28 cellular contexts compared by ENCODE assay signal in the genomic region with DNA sequence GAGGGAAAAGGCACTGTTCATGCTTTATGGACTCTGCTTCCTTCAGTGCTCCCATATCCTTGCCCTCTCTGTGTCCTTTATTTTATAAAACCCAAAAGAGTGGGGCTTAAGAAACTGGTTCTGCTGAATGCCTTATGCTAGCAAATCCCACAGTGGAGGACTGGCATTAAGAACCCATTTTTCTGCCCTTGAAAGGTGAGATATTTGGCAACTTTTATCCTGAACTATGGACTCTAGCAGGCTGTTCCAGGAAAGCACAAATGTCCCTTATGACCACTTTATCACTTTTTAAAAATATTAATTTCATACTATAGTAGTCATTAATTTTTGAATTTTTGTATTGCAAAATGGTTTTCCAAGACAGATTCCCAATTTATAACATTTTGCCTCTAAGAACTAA.
"Had no signal": no experiment of that assay in that cellular context is flagged by ENCODE, and none has a peak within 500 bp of the region (broad histone marks: within the 10 kb centered on the region; RNA-seq: fewer than 3 reads in every experiment).

No MANE protein-coding gene starts in this region.

- DNase-seq: heart right ventricle; kidney glomerular epithelial cell; left cardiac atrium; left lung; midbrain; mucosa of descending colon; naive thymus-derived CD4-positive, alpha-beta T cell; nucleus accumbens; psoas muscle; sigmoid colon; small intestine; spleen; stimulated activated CD4-positive, alpha-beta T cell treated with anti-CD3 and anti-CD28 coated beads, Interleukin-2, amount 100 ng/mL, for 48 hours; stimulated activated CD4-positive, alpha-beta T cell treated with anti-CD3 and anti-CD28 coated beads, Interleukin-4, amount 100 ng/mL, for 4 hours; stimulated activated CD8-positive, alpha-beta memory T cell treated with anti-CD3 and anti-CD28 coated beads, Interleukin-4, amount 100 ng/mL, for 48 hours; stimulated activated naive CD4-positive, alpha-beta T cell treated with Interleukin-2 at 50 U/mL for 16 hours; stimulated activated naive CD8-positive, alpha-beta T cell treated with anti-CD3 and anti-CD28 coated beads, Interleukin-15, amount 100 ng/mL, for 72 hours; tibial artery; trophoblast cell; upper lobe of right lung had no signal

- H3K36me3 ChIP-seq: heart right ventricle, left lung, sigmoid colon, spleen, suprapubic skin, thoracic aorta, tibial artery, upper lobe of right lung had no signal

- H3K9me3 ChIP-seq: mucosa of descending colon, psoas muscle, suprapubic skin, thoracic aorta, upper lobe of right lung had no signal

- H3K79me2 ChIP-seq: hepatocyte, parathyroid adenoma had no signal

- H3K9ac ChIP-seq: parathyroid adenoma had no signal

- H2AFZ ChIP-seq: hepatocyte, parathyroid adenoma had no signal

- H3K4me1 ChIP-seq: heart right ventricle, left lung, parathyroid adenoma, psoas muscle, spleen, suprapubic skin, upper lobe of right lung had no signal

- FAIRE-seq: small intestine, urothelium cell line had no signal

- H3K27me3 ChIP-seq: heart right ventricle, hepatocyte, left lung, sigmoid colon, spleen, suprapubic skin, tibial artery, upper lobe of right lung had no signal

- H3K27ac ChIP-seq: heart right ventricle, hepatocyte, left lung, parathyroid adenoma, psoas muscle, sigmoid colon, spleen, suprapubic skin, thoracic aorta, tibial artery, upper lobe of right lung had no signal

- H3K4me3 ChIP-seq: heart right ventricle, hepatocyte, left lung, lung, mucosa of descending colon, psoas muscle, sigmoid colon, spleen, suprapubic skin, thoracic aorta, tibial artery, upper lobe of right lung had no signal

- ATAC-seq: heart right ventricle; left lung; mucosa of descending colon; naive thymus-derived CD4-positive, alpha-beta T cell; natural killer cell treated with Interleukin-12 subunit alpha and Interleukin-12 subunit beta and Interleukin-15 and Interleukin-18, amount 100 ng/mL, for 72 hours; psoas muscle; stimulated activated memory B cell treated with anti-CD40 and anti-IgM and Interleukin-4, amounts not matched to agents 10 μg/mL and 1 μg/mL and 100 μg/mL, for 72 hours; stimulated activated naive CD8-positive, alpha-beta T cell treated with anti-CD3 and anti-CD28 coated beads, Interleukin-15, amount 100 ng/mL, for 72 hours; upper lobe of right lung had no signal
